In genomic region chr13:97317933-97318332, GRCh38 we compare ENCODE assay signal across 25 cellular contexts.
"Had no signal": no experiment of that assay in that cellular context is flagged by ENCODE, and none has a peak within 500 bp of the region (broad histone marks: within the 10 kb centered on the region; RNA-seq: fewer than 3 reads in every experiment).

No MANE protein-coding gene starts in this region.

- H3K9ac ChIP-seq: parathyroid adenoma had no signal

- H3K4me1 ChIP-seq: parathyroid adenoma, prostate gland, uterus had no signal

- H3K27ac ChIP-seq: epithelial cell of prostate, parathyroid adenoma, prostate gland, thyroid gland, uterus had no signal

- H3K36me3 ChIP-seq: esophagus muscularis mucosa, gastroesophageal sphincter, left lung, lower lobe of right lung, prostate gland, suprapubic skin, thyroid gland, upper lobe of left lung, uterus had no signal

- H3K9me3 Mint-ChIP-seq: effector memory CD8-positive, alpha-beta T cell; immature natural killer cell; nephron progenitor cell had no signal

- ATAC-seq: effector memory CD8-positive, alpha-beta T cell; gastroesophageal sphincter; naive thymus-derived CD4-positive, alpha-beta T cell; sciatic nerve had no signal

- H2AFZ ChIP-seq: parathyroid adenoma had no signal

- FAIRE-seq: keratinocyte had no signal

- H3K4me3 Mint-ChIP-seq: effector memory CD8-positive, alpha-beta T cell; immature natural killer cell; naive thymus-derived CD4-positive, alpha-beta T cell; nephron progenitor cell had no signal

- DNase-seq: effector memory CD8-positive, alpha-beta T cell; glutamatergic neuron; immature natural killer cell; left lung; lower lobe of right lung; midbrain; naive thymus-derived CD4-positive, alpha-beta T cell; nephron progenitor cell; retina; stimulated activated CD4-positive, alpha-beta T cell treated with anti-CD3 and anti-CD28 coated beads, Interleukin-2, amount 100 ng/mL, for 24 hours; stimulated activated CD4-positive, alpha-beta T cell treated with anti-CD3 and anti-CD28 coated beads, Interleukin-4, amount 100 ng/mL, for 4 hours; stimulated activated naive CD4-positive, alpha-beta T cell; stomach; thyroid gland; upper lobe of left lung; uterus had no signal

- H3K9me3 ChIP-seq: esophagus muscularis mucosa, gastroesophageal sphincter, left lung, lower lobe of right lung, prostate gland, stomach, suprapubic skin, thyroid gland, upper lobe of left lung, uterus had no signal

- H3K27me3 ChIP-seq: esophagus muscularis mucosa, gastroesophageal sphincter, left lung, stomach, suprapubic skin, thyroid gland, upper lobe of left lung, uterus had no signal

- H3K4me3 ChIP-seq: esophagus muscularis mucosa, gastroesophageal sphincter, left lung, lower lobe of right lung, prostate gland, skin epidermis, stomach, suprapubic skin, thyroid gland, upper lobe of left lung, uterus had no signal

- H3K4me1 Mint-ChIP-seq: nephron progenitor cell had no signal

- H3K27me3 Mint-ChIP-seq: effector memory CD8-positive, alpha-beta T cell; naive thymus-derived CD4-positive, alpha-beta T cell had no signal

- H3K36me3 Mint-ChIP-seq: immature natural killer cell had no signal

- H3K27ac Mint-ChIP-seq: nephron progenitor cell had no signal
